Comparison of ENCODE assay signal across 1 cellular context in the genomic region with DNA sequence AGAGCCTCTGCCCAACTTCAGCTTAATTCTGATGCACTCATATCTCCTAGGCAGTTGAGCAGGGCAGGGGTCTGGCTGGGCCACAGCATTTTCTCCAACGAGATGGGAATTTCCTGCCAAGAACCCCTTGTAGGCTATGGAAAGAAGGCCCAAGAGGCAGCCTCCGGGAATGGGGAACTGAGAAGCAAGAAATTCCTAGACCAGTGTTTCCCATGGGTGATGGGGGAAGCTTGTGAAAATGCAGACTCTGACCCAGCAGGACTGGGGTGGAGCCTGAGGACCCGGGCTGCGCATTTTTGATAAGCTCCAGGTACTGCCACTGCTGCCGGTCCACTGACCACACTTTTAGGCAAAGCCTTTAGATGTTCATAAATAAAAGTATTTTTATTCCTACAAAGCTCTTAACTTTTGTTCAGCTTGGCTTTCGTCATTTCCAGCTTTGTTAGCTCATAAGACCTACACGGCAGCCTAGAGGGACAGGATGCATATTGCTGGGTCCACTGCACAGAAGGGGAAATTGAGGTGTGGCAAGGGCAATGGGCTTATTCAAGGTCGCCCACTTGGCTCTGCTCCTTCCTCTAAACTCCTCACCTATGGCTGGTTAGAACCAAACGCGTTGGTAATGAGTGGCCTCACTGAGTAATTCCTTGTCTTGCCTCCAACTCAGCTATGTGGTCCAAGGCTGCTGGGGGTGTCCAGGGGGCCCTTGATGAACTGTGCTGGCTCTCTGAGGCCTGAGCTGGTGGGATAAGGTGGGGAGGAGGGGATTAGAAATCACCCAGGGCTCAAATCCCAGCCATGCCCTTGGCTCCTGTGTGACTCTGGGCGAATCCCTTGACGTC.
TF ChIP-seq lines count a peak whose summit lies in the region.

No MANE protein-coding gene starts in this region.

TF ChIP-seq in IMR-90, 13 proteins besides CTCF, POLR2A, EP300 and RAD21:
- TF ChIP-seq RCOR1 (IDR thresholded peaks at IDR 0.05; ENCODE audit: insufficient replicate concordance, low read length) (no peak), CHD1 (IDR thresholded peaks at IDR 0.05; ENCODE audit: low read depth, low read length) (no peak), RFX5 (IDR thresholded peaks at IDR 0.05; ENCODE audit: low read depth, low read length) (no peak), MAFK (IDR thresholded peaks at IDR 0.05; ENCODE audit: low read depth, low read length) (no peak), MAZ (IDR thresholded peaks at IDR 0.05; ENCODE audit: borderline replicate concordance, low read depth, low read length) (no peak), CEBPB (IDR thresholded peaks at IDR 0.05; ENCODE audit: low read depth, low read length) (no peak)
- TF ChIP-seq, protein P1, sequence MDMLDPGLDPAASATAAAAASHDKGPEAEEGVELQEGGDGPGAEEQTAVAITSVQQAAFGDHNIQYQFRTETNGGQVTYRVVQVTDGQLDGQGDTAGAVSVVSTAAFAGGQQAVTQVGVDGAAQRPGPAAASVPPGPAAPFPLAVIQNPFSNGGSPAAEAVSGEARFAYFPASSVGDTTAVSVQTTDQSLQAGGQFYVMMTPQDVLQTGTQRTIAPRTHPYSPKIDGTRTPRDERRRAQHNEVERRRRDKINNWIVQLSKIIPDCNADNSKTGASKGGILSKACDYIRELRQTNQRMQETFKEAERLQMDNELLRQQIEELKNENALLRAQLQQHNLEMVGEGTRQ (IDR thresholded peaks at IDR 0.05; ENCODE audit: low read depth, low read length): no peak
